In genomic region chr10:110411047-110411410, GRCh38 we compare ENCODE assay signal across 12 cellular contexts.
DNase-seq lines count a peak whose midpoint lies in the region; ATAC-seq and TF ChIP-seq lines count a peak whose summit lies in the region.
"Had no signal": no experiment of that assay in that cellular context is flagged by ENCODE, and none has a peak within 500 bp of the region (broad histone marks: within the 10 kb centered on the region; RNA-seq: fewer than 3 reads in every experiment).

No MANE protein-coding gene starts in this region.

- TF ChIP-seq CTCF in fibroblast of the aortic adventitia (IDR thresholded peaks at IDR 0.05; ENCODE audit: insufficient read depth, low read length) = no peak
- no peak for TF ChIP-seq CTCF in sigmoid colon (IDR thresholded peaks at IDR 0.05)

- no peak overlapping the region for H3K4me3 ChIP-seq in fibroblast of the aortic adventitia (ENCODE audit: low read depth, low read length)
- no peak overlapping the region for H3K4me3 ChIP-seq in sigmoid colon
- no peak overlapping the region for H3K4me3 ChIP-seq in CD8-positive, alpha-beta memory T cell (ENCODE audit: low read length)
- H3K4me3 ChIP-seq: K562 had no signal

- H3K9me3 ChIP-seq in sigmoid colon = no peaks in the 10 kb centered on the region
- no peaks in the 10 kb centered on the region for H3K9me3 ChIP-seq in CD8-positive, alpha-beta memory T cell (ENCODE audit: low read length)

- peak; percentile 81 for ATAC-seq in SK-N-SH treated with all-trans-retinoic acid at 6 μM for 48 hours
- no peak for ATAC-seq in activated CD4-positive, CD25-positive, alpha-beta regulatory T cell treated with anti-CD3 and anti-CD28 coated beads, Interleukin-2, amount 50 U/mL, for 24 hours

- peaks cover 35 to 39% (median 38%) of the 10 kb centered on the region in 3 donors for H3K4me1 Mint-ChIP-seq in CD8-positive, alpha-beta memory T cell

- no peaks in the 10 kb centered on the region for H3K9me3 Mint-ChIP-seq in CD8-positive, alpha-beta memory T cell
- H3K9me3 Mint-ChIP-seq: activated naive CD8-positive, alpha-beta T cell treated with anti-CD3 and anti-CD28 coated beads, Interleukin-2, amount 10 ng/mL, durations not matched to agents 7 days and 5 days had no signal

- H3K27me3 ChIP-seq in sigmoid colon = no peaks in the 10 kb centered on the region
- no peaks in the 10 kb centered on the region for H3K27me3 ChIP-seq in CD8-positive, alpha-beta memory T cell (ENCODE audit: insufficient read depth, low read length, poor library complexity, severe bottlenecking)

- DNase-seq in H4 (ENCODE audit: low spot score) (peak; percentile 68), fibroblast of the aortic adventitia (ENCODE audit: low read depth) (peak; percentile 77), sigmoid colon (peak; percentile 81), NCI-H1092 treated with DMSO at 0.1 percent for 48 hours (lab: John Stamatoyannopoulos, UW) (no peak), NCI-H1092 (lab: John Stamatoyannopoulos, UW) (no peak)
- DNase-seq in CD8-positive, alpha-beta memory T cell = no peak
- DNase-seq: activated naive CD8-positive, alpha-beta T cell treated with anti-CD3 and anti-CD28 coated beads, Interleukin-2, amount 10 ng/mL, durations not matched to agents 7 days and 5 days; DMS79 treated with DMSO at 0.1 percent for 48 hours; NCI-H69 had no signal

- 88 to 92% methylated on average over 9 of the region's 9 CpGs for WGBS in sigmoid colon, 2 donors

- H3K4me3 Mint-ChIP-seq in CD8-positive, alpha-beta memory T cell = no peak overlapping the region
- H3K4me3 Mint-ChIP-seq: activated naive CD8-positive, alpha-beta T cell treated with anti-CD3 and anti-CD28 coated beads, Interleukin-2, amount 10 ng/mL, durations not matched to agents 7 days and 5 days had no signal

- TF ChIP-seq EP300 in sigmoid colon (IDR thresholded peaks at IDR 0.05) = no peak

- H3K27ac ChIP-seq in sigmoid colon = peak overlapping the region; percentile 53 to 83 (median 74)
- no peak overlapping the region for H3K27ac ChIP-seq in CD8-positive, alpha-beta memory T cell (ENCODE audit: low read depth, low read length)

- no peaks in the 10 kb centered on the region for H3K27me3 Mint-ChIP-seq in CD8-positive, alpha-beta memory T cell

- no peaks in the 10 kb centered on the region for H3K36me3 Mint-ChIP-seq in CD8-positive, alpha-beta memory T cell
- H3K36me3 Mint-ChIP-seq: activated naive CD8-positive, alpha-beta T cell treated with anti-CD3 and anti-CD28 coated beads, Interleukin-2, amount 10 ng/mL, durations not matched to agents 7 days and 5 days had no signal

- H3K4me1 ChIP-seq in sigmoid colon = peaks cover 0 to 32% (median 25%) of the 10 kb centered on the region in 4 donors
- peaks cover 27% of the 10 kb centered on the region for H3K4me1 ChIP-seq in CD8-positive, alpha-beta memory T cell (ENCODE audit: insufficient read depth, low read length)

- TF ChIP-seq POLR2A in sigmoid colon (IDR thresholded peaks at IDR 0.05) = no peak

- POLR2A ChIA-PET in CD8-positive, alpha-beta memory T cell (lab: Charles Lee) = no interaction called here

- intact Hi-C loops in sigmoid colon (cut with DNase I) = no loop called here

- CTCF ChIA-PET in CD8-positive, alpha-beta memory T cell (lab: Charles Lee) = no interaction called here

- H3K27ac Mint-ChIP-seq in CD8-positive, alpha-beta memory T cell = peak overlapping the region in 1 of 8 donors; percentile 17
- H3K27ac Mint-ChIP-seq: activated naive CD8-positive, alpha-beta T cell treated with anti-CD3 and anti-CD28 coated beads, Interleukin-2, amount 10 ng/mL, durations not matched to agents 7 days and 5 days had no signal

- no peaks in the 10 kb centered on the region for H3K36me3 ChIP-seq in sigmoid colon
- no peaks in the 10 kb centered on the region for H3K36me3 ChIP-seq in CD8-positive, alpha-beta memory T cell (ENCODE audit: insufficient read depth, low read length)

TF ChIP-seq in SK-N-SH treated with all-trans-retinoic acid at 6 μM for 48 hours, 23 proteins besides CTCF, POLR2A, EP300 and RAD21:
- TF ChIP-seq ZNF70 (CRISPR knock-in tag; IDR thresholded peaks at IDR 0.05) = no peak
- no peak for TF ChIP-seq ISL1 (CRISPR knock-in tag; IDR thresholded peaks at IDR 0.05)
- TF ChIP-seq RARB (CRISPR knock-in tag; IDR thresholded peaks at IDR 0.05) = no peak
- TF ChIP-seq PPARA (CRISPR knock-in tag; IDR thresholded peaks at IDR 0.05; ENCODE audit: borderline replicate concordance) = no peak
- TF ChIP-seq, protein P1, sequence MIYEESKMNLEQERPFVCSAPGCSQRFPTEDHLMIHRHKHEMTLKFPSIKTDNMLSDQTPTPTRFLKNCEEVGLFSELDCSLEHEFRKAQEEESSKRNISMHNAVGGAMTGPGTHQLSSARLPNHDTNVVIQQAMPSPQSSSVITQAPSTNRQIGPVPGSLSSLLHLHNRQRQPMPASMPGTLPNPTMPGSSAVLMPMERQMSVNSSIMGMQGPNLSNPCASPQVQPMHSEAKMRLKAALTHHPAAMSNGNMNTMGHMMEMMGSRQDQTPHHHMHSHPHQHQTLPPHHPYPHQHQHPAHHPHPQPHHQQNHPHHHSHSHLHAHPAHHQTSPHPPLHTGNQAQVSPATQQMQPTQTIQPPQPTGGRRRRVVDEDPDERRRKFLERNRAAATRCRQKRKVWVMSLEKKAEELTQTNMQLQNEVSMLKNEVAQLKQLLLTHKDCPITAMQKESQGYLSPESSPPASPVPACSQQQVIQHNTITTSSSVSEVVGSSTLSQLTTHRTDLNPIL (CRISPR knock-in tag; IDR thresholded peaks at IDR 0.05; ENCODE audit: low read depth) = no peak
- no peak for TF ChIP-seq BACH2 (CRISPR knock-in tag; IDR thresholded peaks at IDR 0.05; ENCODE audit: borderline replicate concordance)
- no peak for TF ChIP-seq ZNF8 (CRISPR knock-in tag; IDR thresholded peaks at IDR 0.05)
- TF ChIP-seq, protein P2, sequence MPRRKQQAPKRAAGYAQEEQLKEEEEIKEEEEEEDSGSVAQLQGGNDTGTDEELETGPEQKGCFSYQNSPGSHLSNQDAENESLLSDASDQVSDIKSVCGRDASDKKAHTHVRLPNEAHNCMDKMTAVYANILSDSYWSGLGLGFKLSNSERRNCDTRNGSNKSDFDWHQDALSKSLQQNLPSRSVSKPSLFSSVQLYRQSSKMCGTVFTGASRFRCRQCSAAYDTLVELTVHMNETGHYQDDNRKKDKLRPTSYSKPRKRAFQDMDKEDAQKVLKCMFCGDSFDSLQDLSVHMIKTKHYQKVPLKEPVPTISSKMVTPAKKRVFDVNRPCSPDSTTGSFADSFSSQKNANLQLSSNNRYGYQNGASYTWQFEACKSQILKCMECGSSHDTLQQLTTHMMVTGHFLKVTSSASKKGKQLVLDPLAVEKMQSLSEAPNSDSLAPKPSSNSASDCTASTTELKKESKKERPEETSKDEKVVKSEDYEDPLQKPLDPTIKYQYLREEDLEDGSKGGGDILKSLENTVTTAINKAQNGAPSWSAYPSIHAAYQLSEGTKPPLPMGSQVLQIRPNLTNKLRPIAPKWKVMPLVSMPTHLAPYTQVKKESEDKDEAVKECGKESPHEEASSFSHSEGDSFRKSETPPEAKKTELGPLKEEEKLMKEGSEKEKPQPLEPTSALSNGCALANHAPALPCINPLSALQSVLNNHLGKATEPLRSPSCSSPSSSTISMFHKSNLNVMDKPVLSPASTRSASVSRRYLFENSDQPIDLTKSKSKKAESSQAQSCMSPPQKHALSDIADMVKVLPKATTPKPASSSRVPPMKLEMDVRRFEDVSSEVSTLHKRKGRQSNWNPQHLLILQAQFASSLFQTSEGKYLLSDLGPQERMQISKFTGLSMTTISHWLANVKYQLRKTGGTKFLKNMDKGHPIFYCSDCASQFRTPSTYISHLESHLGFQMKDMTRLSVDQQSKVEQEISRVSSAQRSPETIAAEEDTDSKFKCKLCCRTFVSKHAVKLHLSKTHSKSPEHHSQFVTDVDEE (CRISPR knock-in tag; IDR thresholded peaks at IDR 0.05) = no peak
- TF ChIP-seq POU6F1 (CRISPR knock-in tag; IDR thresholded peaks at IDR 0.05; ENCODE audit: borderline replicate concordance, low read depth) = no peak
- no peak for TF ChIP-seq CSDC2 (CRISPR knock-in tag; IDR thresholded peaks at IDR 0.05)
- no peak for TF ChIP-seq ESRRG (CRISPR knock-in tag; IDR thresholded peaks at IDR 0.05)
- no peak for TF ChIP-seq ZFP30 (CRISPR knock-in tag; IDR thresholded peaks at IDR 0.05)
- TF ChIP-seq GLIS3 (CRISPR knock-in tag; IDR thresholded peaks at IDR 0.05) = no peak
- no peak for TF ChIP-seq ARNTL (CRISPR knock-in tag; IDR thresholded peaks at IDR 0.05; ENCODE audit: borderline replicate concordance, low read depth)
- TF ChIP-seq ZFP3 (CRISPR knock-in tag; IDR thresholded peaks at IDR 0.05) = no peak

Comparison
In these comparisons a context has a peak if more than half of its experiments do, and no peak if none do; other contexts are left out.
1. DNase-seq: peak in H4 (single experiment), fibroblast of the aortic adventitia (single experiment) and sigmoid colon (single experiment); none in NCI-H1092 treated with DMSO at 0.1 percent for 48 hours (single experiment), CD8-positive, alpha-beta memory T cell (0 of 5) and NCI-H1092 (single experiment).